ENCODE assay signal across 10 cellular contexts in genomic region chr3:149609595-149609994, GRCh38. TPM values are rescaled to one million over a fixed set of nuclear protein-coding genes. Genes with fewer than 3 reads are reported as not detected.
A peak's percentile ranks its signal among the peaks of the same experiment; 100 is the strongest.
DNase-seq lines count a peak whose midpoint lies in the region; ATAC-seq and TF ChIP-seq lines count a peak whose summit lies in the region.
"Had no signal": no experiment of that assay in that cellular context is flagged by ENCODE, and none has a peak within 500 bp of the region (broad histone marks: within the 10 kb centered on the region; RNA-seq: fewer than 3 reads in every experiment).

No MANE protein-coding gene starts in this region.

- no peak overlapping the region for H2AFZ ChIP-seq in fibroblast of lung (ENCODE audit: low read length)

- peaks cover 50% of the 10 kb centered on the region for H3K79me2 ChIP-seq in fibroblast of lung (ENCODE audit: control insufficient read depth, insufficient read depth, low read length)

- TF ChIP-seq POLR2A in lower leg skin (IDR thresholded peaks at IDR 0.05), result no peak

- H3K9ac ChIP-seq in fibroblast of lung (ENCODE audit: insufficient read depth, low read length), result no peak overlapping the region

- DNase-seq in GM10266 (ENCODE audit: extremely low spot score) (peak; percentile 47), fibroblast of lung (ENCODE audit: low read depth in 2 of 2) (no peak), superior temporal gyrus (ENCODE audit: extremely low spot score) (no peak), substantia nigra (lab: John Stamatoyannopoulos, UW) (no peak), lower leg skin (ENCODE audit: low spot score in 2 of 2) (no peak)
- DNase-seq in activated CD4-positive, alpha-beta T cell treated with anti-CD3 and anti-CD28 coated beads, Interleukin-2, amount 50 U/mL, for 48 hours, result no peak
- DNase-seq: activated T-cell treated with anti-CD3 and anti-CD28 coated beads, Interleukin-2, amount 50 U/mL, for 4 hours had no signal

- peak overlapping the region; percentile 33 for H3K4me2 ChIP-seq in fibroblast of lung (ENCODE audit: extremely low read depth, insufficient read depth, low read length)

- no peaks in the 10 kb centered on the region for H3K27me3 ChIP-seq in fibroblast of lung (ENCODE audit: control insufficient read depth, insufficient read depth, low read length)

- WGBS in lower leg skin, 2 donors, result 46 to 57% methylated on average over 4 of the region's 4 CpGs

- intact Hi-C loops in lower leg skin (cut with DNase I; ENCODE audit: low total_unique reads), result no loop called here

- H3K27ac ChIP-seq in fibroblast of lung (ENCODE audit: insufficient read depth, low read length) (no peak overlapping the region), substantia nigra (ENCODE audit: low read depth, low read length, poor library complexity, severe bottlenecking) (no peak overlapping the region)
- H3K27ac ChIP-seq: C4-2B had no signal

- no peak for TF ChIP-seq CTCF in GM10266 (IDR thresholded peaks at IDR 0.05; ENCODE audit: control insufficient read depth, insufficient read depth, low read depth, missing control alignments)
- TF ChIP-seq CTCF in fibroblast of lung (conservative IDR thresholded peaks at IDR 0.05 in 1 of 2, IDR thresholded peaks at IDR 0.05 in 1 of 2; ENCODE audit: low read depth in 1 of 2, low read length in 2 of 2), result no peak
- TF ChIP-seq CTCF in lower leg skin (IDR thresholded peaks at IDR 0.05), result no peak

- no peak overlapping the region for H3K4me3 ChIP-seq in fibroblast of lung (replicated peaks in 1 of 4; ENCODE audit: control extremely low read depth in 1 of 4, insufficient read depth in 1 of 4, low read depth in 3 of 4, low read length in 4 of 4)
- no peak overlapping the region for H3K4me3 ChIP-seq in lower leg skin (ENCODE audit: low read depth, poor library complexity, severe bottlenecking)

- H3K4me1 ChIP-seq in fibroblast of lung (ENCODE audit: control insufficient read depth, extremely low read depth, insufficient read depth, low read length), result peaks cover 10% of the 10 kb centered on the region

- no peaks in the 10 kb centered on the region for H4K20me1 ChIP-seq in fibroblast of lung (ENCODE audit: control insufficient read depth, extremely low read depth, insufficient read depth, low read length)

- H3K9me3 ChIP-seq in fibroblast of lung (ENCODE audit: control insufficient read depth, insufficient read depth, low read depth, low read length), result no peaks in the 10 kb centered on the region

- H3K36me3 ChIP-seq in fibroblast of lung (ENCODE audit: control insufficient read depth, insufficient read depth, low read length), result no peaks in the 10 kb centered on the region

- ATAC-seq in GM19468 (IDR thresholded peaks at IDR 0.05; ENCODE audit: extremely low read depth, unreplicated experiment) (peak; percentile 74), HG03103 (IDR thresholded peaks at IDR 0.05; ENCODE audit: low read depth, unreplicated experiment) (peak; percentile 87)
- ATAC-seq: activated T-cell treated with anti-CD3 and anti-CD28 coated beads, Interleukin-2, amount 50 U/mL, for 4 hours had no signal

RNA-seq across cellular contexts. Expression of gene WWTR1, which starts 48.2 kb away (rescaled TPM):
- total RNA-seq in fibroblast of lung, result 13.7 and 14.1 TPM in 2 replicates
- polyA plus RNA-seq in fibroblast of lung, result 71.5 and 89.4 TPM in 2 replicates
- polyA plus RNA-seq in fibroblast of lung (2012), result 42.5 and 44.5 TPM in 2 replicates
- 124 and 139 TPM in 2 replicates for polyA minus RNA-seq in fibroblast of lung (ENCODE audit: low replicate concordance)
- 10 to 100 TPM; 52.4 to 78.1 (median 56.1) TPM for total RNA-seq in lower leg skin
